22 cellular contexts compared by ENCODE assay signal in the genomic region with DNA sequence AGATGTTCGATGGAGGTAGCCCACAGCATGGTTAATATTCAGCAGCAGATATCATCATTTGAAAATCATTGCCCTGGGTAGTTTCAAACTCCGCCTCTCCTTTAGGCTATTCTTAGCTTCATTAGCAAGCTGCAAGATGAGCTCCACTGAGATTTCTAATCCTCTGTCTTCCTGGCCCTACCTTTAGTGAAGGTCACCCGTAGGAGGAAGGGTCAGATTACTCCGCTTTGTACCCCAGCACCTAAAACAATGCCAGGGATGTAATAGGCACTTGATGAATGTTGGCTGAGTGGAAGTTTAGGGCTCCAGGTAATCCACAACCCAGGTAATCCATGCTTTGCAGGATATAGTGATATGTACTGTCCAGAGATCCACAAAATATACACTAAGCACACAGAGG.
DNase-seq lines count a peak whose midpoint lies in the region; ATAC-seq and TF ChIP-seq lines count a peak whose summit lies in the region.
"Had no signal": no experiment of that assay in that cellular context is flagged by ENCODE, and none has a peak within 500 bp of the region (broad histone marks: within the 10 kb centered on the region; RNA-seq: fewer than 3 reads in every experiment).

No MANE protein-coding gene starts in this region.

- H3K9me3 Mint-ChIP-seq in GM23338: peaks cover 16% of the 10 kb centered on the region
- peaks cover 19% of the 10 kb centered on the region for H3K9me3 Mint-ChIP-seq in WTC11
- H3K9me3 Mint-ChIP-seq: CD8-positive, alpha-beta T cell had no signal

- H3K27ac Mint-ChIP-seq in GM23338 (no peak overlapping the region), WTC11 (0 out of 2 replicates have a peak overlapping the region, but pooled peaks have one; percentile 38)
- H3K27ac Mint-ChIP-seq: B cell; CD4-positive, alpha-beta T cell; CD8-positive, alpha-beta T cell had no signal

- no peak overlapping the region; the same call in 1 of the 2 replicates for H3K4me2 ChIP-seq in GM23338
- H3K4me2 ChIP-seq: A549; BLaER1 treated with 17β-estradiol and CSF1 and Interleukin-3, amounts not matched to agents 10 nM and 100 nM had no signal

- no peak overlapping the region for H3K27ac ChIP-seq in GM23338 (ENCODE audit: low read depth)
- H3K27ac ChIP-seq: 22Rv1; A549; BLaER1 treated with 17β-estradiol and CSF1 and Interleukin-3, amounts not matched to agents 10 nM and 100 nM; C4-2B had no signal

- no peak overlapping the region for H3K4me3 Mint-ChIP-seq in GM23338
- no peak overlapping the region for H3K4me3 Mint-ChIP-seq in WTC11
- H3K4me3 Mint-ChIP-seq: B cell; CD4-positive, alpha-beta T cell; CD8-positive, alpha-beta T cell had no signal

- H3K27me3 Mint-ChIP-seq in GM23338 (ENCODE audit: insufficient read depth, low read depth, poor library complexity): peaks cover 15% of the 10 kb centered on the region
- H3K27me3 Mint-ChIP-seq in WTC11 (ENCODE audit: low read depth): no peaks in the 10 kb centered on the region
- H3K27me3 Mint-ChIP-seq: B cell; CD4-positive, alpha-beta T cell had no signal

- ATAC-seq in GM23338 (peak; percentile 81), WTC11 (peak; percentile 70)
- ATAC-seq: A549; CD8-positive, alpha-beta T cell had no signal

- H4K20me1 ChIP-seq in GM23338 (replicated peaks; ENCODE audit: insufficient read depth): no peaks in the 10 kb centered on the region
- H4K20me1 ChIP-seq: BLaER1 treated with 17β-estradiol and CSF1 and Interleukin-3, amounts not matched to agents 10 nM and 100 nM had no signal

- no peak overlapping the region for H2AFZ ChIP-seq in GM23338

- peaks cover 53% of the 10 kb centered on the region for H3K4me1 ChIP-seq in GM23338 (ENCODE audit: insufficient read depth)
- H3K4me1 ChIP-seq: A549; BLaER1 treated with 17β-estradiol and CSF1 and Interleukin-3, amounts not matched to agents 10 nM and 100 nM; Caco-2 had no signal

- no peak for TF ChIP-seq CTCF in GM23338 (conservative IDR thresholded peaks at IDR 0.05; ENCODE audit: low read depth in 2 of 2)
- no peak for TF ChIP-seq CTCF in WTC11 (IDR thresholded peaks at IDR 0.05)

- H3K79me2 ChIP-seq in GM23338 (replicated peaks; ENCODE audit: insufficient read depth): no peaks in the 10 kb centered on the region; the same call in 1 of the 2 replicates

- no peaks in the 10 kb centered on the region for H3K9me3 ChIP-seq in iPS-18c (ENCODE audit: control insufficient read depth, insufficient read depth, low read length)
- H3K9me3 ChIP-seq: A549, Caco-2 had no signal

- H3K36me3 Mint-ChIP-seq in GM23338 (ENCODE audit: low read depth) (peaks cover 21% of the 10 kb centered on the region), WTC11 (peaks cover 14% of the 10 kb centered on the region)
- H3K36me3 Mint-ChIP-seq: CD8-positive, alpha-beta T cell had no signal

- H3K4me1 Mint-ChIP-seq in GM23338 (peaks cover 54% of the 10 kb centered on the region), WTC11 (peaks cover 57% of the 10 kb centered on the region)
- H3K4me1 Mint-ChIP-seq: B cell had no signal

- no peak overlapping the region for H3K4me3 ChIP-seq in GM23338
- peak overlapping the region; percentile 10; the same call in 1 of the 2 replicates for H3K4me3 ChIP-seq in iPS-18c (ENCODE audit: insufficient read depth, low read depth, low read length)
- H3K4me3 ChIP-seq: A549; BLaER1 treated with 17β-estradiol and CSF1 and Interleukin-3, amounts not matched to agents 10 nM and 100 nM had no signal

- DNase-seq in GM23338 (ENCODE audit: low spot score) (peak; percentile 38), WTC11 (ENCODE audit: low spot score) (no peak), putamen (ENCODE audit: low spot score) (peak; percentile 44), OCI-M1 (lab: John Stamatoyannopoulos, UW) (no peak), D341Med (ENCODE audit: low spot score) (no peak), DMS79 (lab: John Stamatoyannopoulos, UW) (no peak)
- DNase-seq: AML-193; Caco-2; Calu3; CD4-positive, alpha-beta T cell; CD8-positive, alpha-beta T cell; DMS 273 treated with DMSO at 0.1 percent for 48 hours; DMS153; DMS53; DMS79 treated with DMSO at 0.1 percent for 48 hours; GF-D8 had no signal

- no peaks in the 10 kb centered on the region for H3F3A ChIP-seq in GM23338 (replicated peaks; ENCODE audit: low read depth)

- CTCF ChIA-PET in WTC11 (lab: Charles Lee): no interaction called here

- POLR2A ChIA-PET in WTC11 (lab: Charles Lee): no interaction called here

- H3K36me3 ChIP-seq in GM23338 (ENCODE audit: insufficient read depth): no peaks in the 10 kb centered on the region
- H3K36me3 ChIP-seq: BLaER1 treated with 17β-estradiol and CSF1 and Interleukin-3, amounts not matched to agents 10 nM and 100 nM had no signal

- peaks cover 17% of the 10 kb centered on the region; the same call in 1 of the 2 replicates for H3K9me2 ChIP-seq in GM23338 (ENCODE audit: insufficient read depth)

- H3K27me3 ChIP-seq in GM23338 (ENCODE audit: insufficient read depth): no peaks in the 10 kb centered on the region
- H3K27me3 ChIP-seq: BLaER1 treated with 17β-estradiol and CSF1 and Interleukin-3, amounts not matched to agents 10 nM and 100 nM had no signal

TF ChIP-seq in GM23338, 12 proteins besides CTCF, POLR2A, EP300 and RAD21 (continues in another document):
- TF ChIP-seq CREB1 (CRISPR knock-in tag; IDR thresholded peaks at IDR 0.05; ENCODE audit: low read depth) (no peak), ZNF114 (CRISPR knock-in tag; IDR thresholded peaks at IDR 0.05) (no peak), POLR2AphosphoS5 (IDR thresholded peaks at IDR 0.05; ENCODE audit: low read depth) (no peak), STAT1 (IDR thresholded peaks at IDR 0.05; ENCODE audit: unreplicated experiment) (no peak)
- TF ChIP-seq, protein P1, sequence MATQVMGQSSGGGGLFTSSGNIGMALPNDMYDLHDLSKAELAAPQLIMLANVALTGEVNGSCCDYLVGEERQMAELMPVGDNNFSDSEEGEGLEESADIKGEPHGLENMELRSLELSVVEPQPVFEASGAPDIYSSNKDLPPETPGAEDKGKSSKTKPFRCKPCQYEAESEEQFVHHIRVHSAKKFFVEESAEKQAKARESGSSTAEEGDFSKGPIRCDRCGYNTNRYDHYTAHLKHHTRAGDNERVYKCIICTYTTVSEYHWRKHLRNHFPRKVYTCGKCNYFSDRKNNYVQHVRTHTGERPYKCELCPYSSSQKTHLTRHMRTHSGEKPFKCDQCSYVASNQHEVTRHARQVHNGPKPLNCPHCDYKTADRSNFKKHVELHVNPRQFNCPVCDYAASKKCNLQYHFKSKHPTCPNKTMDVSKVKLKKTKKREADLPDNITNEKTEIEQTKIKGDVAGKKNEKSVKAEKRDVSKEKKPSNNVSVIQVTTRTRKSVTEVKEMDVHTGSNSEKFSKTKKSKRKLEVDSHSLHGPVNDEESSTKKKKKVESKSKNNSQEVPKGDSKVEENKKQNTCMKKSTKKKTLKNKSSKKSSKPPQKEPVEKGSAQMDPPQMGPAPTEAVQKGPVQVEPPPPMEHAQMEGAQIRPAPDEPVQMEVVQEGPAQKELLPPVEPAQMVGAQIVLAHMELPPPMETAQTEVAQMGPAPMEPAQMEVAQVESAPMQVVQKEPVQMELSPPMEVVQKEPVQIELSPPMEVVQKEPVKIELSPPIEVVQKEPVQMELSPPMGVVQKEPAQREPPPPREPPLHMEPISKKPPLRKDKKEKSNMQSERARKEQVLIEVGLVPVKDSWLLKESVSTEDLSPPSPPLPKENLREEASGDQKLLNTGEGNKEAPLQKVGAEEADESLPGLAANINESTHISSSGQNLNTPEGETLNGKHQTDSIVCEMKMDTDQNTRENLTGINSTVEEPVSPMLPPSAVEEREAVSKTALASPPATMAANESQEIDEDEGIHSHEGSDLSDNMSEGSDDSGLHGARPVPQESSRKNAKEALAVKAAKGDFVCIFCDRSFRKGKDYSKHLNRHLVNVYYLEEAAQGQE (IDR thresholded peaks at IDR 0.05; ENCODE audit: unreplicated experiment): no peak

TF ChIP-seq in WTC11, 78 proteins besides CTCF, POLR2A, EP300 and RAD21 (continues in another document):
- TF ChIP-seq NR1H2 (CRISPR knock-in tag; IDR thresholded peaks at IDR 0.05): no peak
- TF ChIP-seq, protein P2, sequence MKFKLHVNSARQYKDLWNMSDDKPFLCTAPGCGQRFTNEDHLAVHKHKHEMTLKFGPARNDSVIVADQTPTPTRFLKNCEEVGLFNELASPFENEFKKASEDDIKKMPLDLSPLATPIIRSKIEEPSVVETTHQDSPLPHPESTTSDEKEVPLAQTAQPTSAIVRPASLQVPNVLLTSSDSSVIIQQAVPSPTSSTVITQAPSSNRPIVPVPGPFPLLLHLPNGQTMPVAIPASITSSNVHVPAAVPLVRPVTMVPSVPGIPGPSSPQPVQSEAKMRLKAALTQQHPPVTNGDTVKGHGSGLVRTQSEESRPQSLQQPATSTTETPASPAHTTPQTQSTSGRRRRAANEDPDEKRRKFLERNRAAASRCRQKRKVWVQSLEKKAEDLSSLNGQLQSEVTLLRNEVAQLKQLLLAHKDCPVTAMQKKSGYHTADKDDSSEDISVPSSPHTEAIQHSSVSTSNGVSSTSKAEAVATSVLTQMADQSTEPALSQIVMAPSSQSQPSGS (CRISPR knock-in tag; IDR thresholded peaks at IDR 0.05; ENCODE audit: borderline replicate concordance, low read depth): no peak
- TF ChIP-seq GABPB1 (CRISPR knock-in tag; IDR thresholded peaks at IDR 0.05): no peak
- TF ChIP-seq IRF2 (CRISPR knock-in tag; IDR thresholded peaks at IDR 0.05; ENCODE audit: borderline replicate concordance, low read depth): no peak
- TF ChIP-seq SOX15 (CRISPR knock-in tag; IDR thresholded peaks at IDR 0.05): no peak
- no peak for TF ChIP-seq MYBL2 (CRISPR knock-in tag; IDR thresholded peaks at IDR 0.05)
- TF ChIP-seq, protein P3, sequence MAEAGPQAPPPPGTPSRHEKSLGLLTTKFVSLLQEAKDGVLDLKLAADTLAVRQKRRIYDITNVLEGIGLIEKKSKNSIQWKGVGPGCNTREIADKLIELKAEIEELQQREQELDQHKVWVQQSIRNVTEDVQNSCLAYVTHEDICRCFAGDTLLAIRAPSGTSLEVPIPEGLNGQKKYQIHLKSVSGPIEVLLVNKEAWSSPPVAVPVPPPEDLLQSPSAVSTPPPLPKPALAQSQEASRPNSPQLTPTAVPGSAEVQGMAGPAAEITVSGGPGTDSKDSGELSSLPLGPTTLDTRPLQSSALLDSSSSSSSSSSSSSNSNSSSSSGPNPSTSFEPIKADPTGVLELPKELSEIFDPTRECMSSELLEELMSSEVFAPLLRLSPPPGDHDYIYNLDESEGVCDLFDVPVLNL (CRISPR knock-in tag; IDR thresholded peaks at IDR 0.05; ENCODE audit: borderline replicate concordance, low read depth): no peak
- TF ChIP-seq ZNF317 (CRISPR knock-in tag; IDR thresholded peaks at IDR 0.05; ENCODE audit: borderline replicate concordance, low read depth): no peak
- TF ChIP-seq ZNF232 (CRISPR knock-in tag; IDR thresholded peaks at IDR 0.05): no peak
- TF ChIP-seq NFATC4 (CRISPR knock-in tag; IDR thresholded peaks at IDR 0.05): no peak
- TF ChIP-seq CBFB (CRISPR knock-in tag; IDR thresholded peaks at IDR 0.05; ENCODE audit: low read depth): no peak
- no peak for TF ChIP-seq ESRRA (CRISPR knock-in tag; IDR thresholded peaks at IDR 0.05; ENCODE audit: borderline replicate concordance)

Comparison
In these comparisons a context has a peak if more than half of its experiments do, and no peak if none do; other contexts are left out.
1. DNase-seq: peak in GM23338 (single experiment) and putamen (single experiment); none in WTC11 (single experiment), OCI-M1 (single experiment), D341Med (single experiment) and DMS79 (single experiment).